ENCODE assay signal across 17 cellular contexts in the genomic region with DNA sequence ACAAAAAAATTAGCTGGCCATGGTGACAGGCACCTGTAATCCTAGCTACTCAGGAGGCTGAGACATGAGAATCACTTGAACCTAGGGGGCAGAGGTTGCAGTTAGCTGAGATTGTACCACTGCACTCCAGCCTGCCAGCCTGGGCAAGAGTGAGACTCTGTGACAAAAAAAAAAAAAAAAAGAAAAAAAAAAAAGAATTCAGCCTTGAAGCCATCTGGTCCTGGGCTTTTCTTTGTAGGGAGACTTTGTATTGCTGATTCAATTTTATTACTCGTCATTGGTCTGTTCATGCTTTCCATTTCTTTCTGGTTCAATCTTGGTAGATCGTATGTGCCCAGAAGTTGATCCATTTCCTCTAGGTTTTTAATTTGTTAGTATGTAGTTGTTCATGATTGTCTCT.
A peak's percentile ranks its signal among the peaks of the same experiment; 100 is the strongest.
DNase-seq lines count a peak whose midpoint lies in the region; ATAC-seq and TF ChIP-seq lines count a peak whose summit lies in the region.
"Had no signal": no experiment of that assay in that cellular context is flagged by ENCODE, and none has a peak within 500 bp of the region (broad histone marks: within the 10 kb centered on the region; RNA-seq: fewer than 3 reads in every experiment).

No MANE protein-coding gene starts in this region.

- H3K27ac Mint-ChIP-seq in progenitor cell of endocrine pancreas (peak overlapping the region; percentile 75), nephron progenitor cell (no peak overlapping the region)
- H3K27ac Mint-ChIP-seq: B cell; CD4-positive, alpha-beta T cell; CD8-positive, alpha-beta T cell had no signal

- TF ChIP-seq POLR2A in body of pancreas (IDR thresholded peaks at IDR 0.05) = no peak

- H3K36me3 Mint-ChIP-seq in progenitor cell of endocrine pancreas (ENCODE audit: insufficient read depth) = peaks cover 14% of the 10 kb centered on the region
- peaks cover 40% of the 10 kb centered on the region for H3K36me3 Mint-ChIP-seq in nephron progenitor cell (ENCODE audit: low read depth)

- H2AFZ ChIP-seq in trophoblast cell (ENCODE audit: insufficient read depth, low read length, poor library complexity) = no peak overlapping the region

- H2BK12ac ChIP-seq in trophoblast cell (ENCODE audit: low read length) = no peak overlapping the region

- H2BK5ac ChIP-seq in trophoblast cell (ENCODE audit: low read depth, low read length, poor library complexity) = no peak overlapping the region

- H3K4me1 Mint-ChIP-seq in progenitor cell of endocrine pancreas (ENCODE audit: low read depth) (no peaks in the 10 kb centered on the region), nephron progenitor cell (no peaks in the 10 kb centered on the region)
- H3K4me1 Mint-ChIP-seq: B cell had no signal

- H4K8ac ChIP-seq in trophoblast cell (ENCODE audit: low read depth, low read length) = no peak overlapping the region

- H2AK5ac ChIP-seq in trophoblast cell (ENCODE audit: low read length) = no peak overlapping the region

- no peak overlapping the region for H3K18ac ChIP-seq in trophoblast cell (ENCODE audit: low read length)

- H3K9me3 ChIP-seq in body of pancreas (no peaks in the 10 kb centered on the region), trophoblast cell (ENCODE audit: insufficient read depth, low read depth, low read length) (peaks cover 4% of the 10 kb centered on the region)
- H3K9me3 ChIP-seq: Caco-2 had no signal

- H4K12ac ChIP-seq in trophoblast cell (ENCODE audit: low read depth, low read length) = no peak overlapping the region

- H3K4me3 Mint-ChIP-seq in progenitor cell of endocrine pancreas (ENCODE audit: low read depth) = no peak overlapping the region
- no peak overlapping the region for H3K4me3 Mint-ChIP-seq in nephron progenitor cell
- H3K4me3 Mint-ChIP-seq: B cell; CD4-positive, alpha-beta T cell; CD8-positive, alpha-beta T cell had no signal

- ATAC-seq in body of pancreas = peak; percentile 38
- ATAC-seq: A549; CD8-positive, alpha-beta T cell had no signal

- H3K27me3 Mint-ChIP-seq in progenitor cell of endocrine pancreas (no peaks in the 10 kb centered on the region), nephron progenitor cell (ENCODE audit: low read depth, poor library complexity) (peaks cover 3% of the 10 kb centered on the region)
- H3K27me3 Mint-ChIP-seq: B cell; CD4-positive, alpha-beta T cell had no signal

- no peaks in the 10 kb centered on the region for H3K79me2 ChIP-seq in trophoblast cell (ENCODE audit: control insufficient read depth, insufficient read depth, low read length, poor library complexity)

- no peaks in the 10 kb centered on the region for H3K79me1 ChIP-seq in trophoblast cell (ENCODE audit: low read length)

- TF ChIP-seq CTCF in body of pancreas (IDR thresholded peaks at IDR 0.05) (no peak), progenitor cell of endocrine pancreas (IDR thresholded peaks at IDR 0.05; ENCODE audit: unreplicated experiment) (no peak), nephron progenitor cell (IDR thresholded peaks at IDR 0.05) (no peak)

- H3K4me2 ChIP-seq in trophoblast cell (ENCODE audit: low read length) = no peak overlapping the region
- H3K4me2 ChIP-seq: A549; BLaER1 treated with 17β-estradiol and CSF1 and Interleukin-3, amounts not matched to agents 10 nM and 100 nM had no signal

- DNase-seq in NCI-H2171 (lab: John Stamatoyannopoulos, UW) (peak; percentile 33), body of pancreas (no peak), progenitor cell of endocrine pancreas (ENCODE audit: low spot score, unreplicated experiment) (no peak), trophoblast cell (no peak), nephron progenitor cell (no peak)
- DNase-seq: AML-193; Caco-2; Calu3; CD4-positive, alpha-beta T cell; CD8-positive, alpha-beta T cell; DMS79 treated with DMSO at 0.1 percent for 48 hours; GF-D8 had no signal

- no peak overlapping the region for H3K4me3 ChIP-seq in body of pancreas
- H3K4me3 ChIP-seq in trophoblast cell (ENCODE audit: low read depth, low read length) = no peak overlapping the region
- H3K4me3 ChIP-seq: A549; BLaER1 treated with 17β-estradiol and CSF1 and Interleukin-3, amounts not matched to agents 10 nM and 100 nM had no signal

- H3K4ac ChIP-seq in trophoblast cell (ENCODE audit: low read depth, low read length) = no peak overlapping the region

- H3K36me3 ChIP-seq in body of pancreas (replicated peaks in 1 of 2; ENCODE audit: insufficient read depth in 1 of 2, low read depth in 2 of 2) = no peaks in the 10 kb centered on the region
- H3K36me3 ChIP-seq in trophoblast cell (ENCODE audit: control insufficient read depth in 1 of 2, insufficient read depth in 2 of 2, low read length in 2 of 2) = no peaks in the 10 kb centered on the region
- H3K36me3 ChIP-seq: BLaER1 treated with 17β-estradiol and CSF1 and Interleukin-3, amounts not matched to agents 10 nM and 100 nM had no signal

- H3K27me3 ChIP-seq in body of pancreas (no peaks in the 10 kb centered on the region), trophoblast cell (ENCODE audit: insufficient read depth, low read length) (no peaks in the 10 kb centered on the region)
- H3K27me3 ChIP-seq: BLaER1 treated with 17β-estradiol and CSF1 and Interleukin-3, amounts not matched to agents 10 nM and 100 nM had no signal

- H3K9me3 Mint-ChIP-seq in progenitor cell of endocrine pancreas (ENCODE audit: low read depth) (peaks cover 20% of the 10 kb centered on the region), nephron progenitor cell (peaks cover 57% of the 10 kb centered on the region)

- no peak overlapping the region for H3K23ac ChIP-seq in trophoblast cell (ENCODE audit: low read length)

- H3K9ac ChIP-seq in trophoblast cell (ENCODE audit: low read length) = no peak overlapping the region
- H3K9ac ChIP-seq: BLaER1 treated with 17β-estradiol and CSF1 and Interleukin-3, amounts not matched to agents 10 nM and 100 nM had no signal

- H4K91ac ChIP-seq in trophoblast cell (ENCODE audit: low read depth, low read length) = no peak overlapping the region

- no peaks in the 10 kb centered on the region for H3K4me1 ChIP-seq in body of pancreas
- H3K4me1 ChIP-seq in trophoblast cell (ENCODE audit: control insufficient read depth in 1 of 2, insufficient read depth in 2 of 2, low read length in 2 of 2) = no peaks in the 10 kb centered on the region
- H3K4me1 ChIP-seq: BLaER1 treated with 17β-estradiol and CSF1 and Interleukin-3, amounts not matched to agents 10 nM and 100 nM; Caco-2 had no signal

- H3K27ac ChIP-seq in body of pancreas (no peak overlapping the region), trophoblast cell (ENCODE audit: low read depth, low read length) (no peak overlapping the region)
- H3K27ac ChIP-seq: 22Rv1; A549; BLaER1 treated with 17β-estradiol and CSF1 and Interleukin-3, amounts not matched to agents 10 nM and 100 nM; C4-2B had no signal

- H2BK120ac ChIP-seq in trophoblast cell (ENCODE audit: insufficient read depth, low read length, poor library complexity) = no peak overlapping the region

- no peak overlapping the region for H3K14ac ChIP-seq in trophoblast cell (ENCODE audit: low read length)

- WGBS in body of pancreas, 2 donors = 43 to 49% methylated on average over 2 of the region's 2 CpGs
- WGBS in trophoblast cell (ENCODE audit: extremely low coverage, insufficient coverage, insufficient read length) = no CpG with 5 or more reads among the region's 2 CpGs

- intact Hi-C loops in body of pancreas (cut with DNase I) = no loop called here
